In genomic region chr17:45423936-45424335, GRCh38 we compare ENCODE assay signal across 1 cellular context.
TF ChIP-seq lines count a peak whose summit lies in the region.

No MANE protein-coding gene starts in this region.

TF ChIP-seq in HCT116, 20 proteins besides CTCF, POLR2A, EP300 and RAD21:
- no peak for TF ChIP-seq EZH2phosphoT487 (IDR thresholded peaks at IDR 0.05; ENCODE audit: borderline replicate concordance)
- TF ChIP-seq POLR2AphosphoS5 (IDR thresholded peaks at IDR 0.05; ENCODE audit: low read depth, low read length): no peak
- no peak for TF ChIP-seq SP1 (IDR thresholded peaks at IDR 0.05; ENCODE audit: low read depth)
- TF ChIP-seq CBX3 (IDR thresholded peaks at IDR 0.05; ENCODE audit: low read depth): no peak
- no peak for TF ChIP-seq FOSL1 (IDR thresholded peaks at IDR 0.05; ENCODE audit: low read depth)
- no peak for TF ChIP-seq ATF3 (IDR thresholded peaks at IDR 0.05)
- TF ChIP-seq ZNF274 (IDR thresholded peaks at IDR 0.05; ENCODE audit: low read depth, low read length): no peak
- TF ChIP-seq REST (IDR thresholded peaks at IDR 0.05; ENCODE audit: low read depth): no peak
- no peak for TF ChIP-seq JUND (IDR thresholded peaks at IDR 0.05)
- no peak for TF ChIP-seq EZH2 (IDR thresholded peaks at IDR 0.05)
- TF ChIP-seq ELF1 (IDR thresholded peaks at IDR 0.05; ENCODE audit: borderline replicate concordance, low read depth): no peak
- no peak for TF ChIP-seq ZBTB33 (IDR thresholded peaks at IDR 0.05; ENCODE audit: extremely low read depth, insufficient replicate concordance, low read length)
